ENCODE assay signal across 9 cellular contexts in genomic region chr16:19844945-19845641, GRCh38. TPM values are rescaled to one million over a fixed set of nuclear protein-coding genes. Genes with fewer than 3 reads are reported as not detected.
DNase-seq lines count a peak whose midpoint lies in the region; TF ChIP-seq lines count a peak whose summit lies in the region.
"Had no signal": no experiment of that assay in that cellular context is flagged by ENCODE, and none has a peak within 500 bp of the region (broad histone marks: within the 10 kb centered on the region; RNA-seq: fewer than 3 reads in every experiment).

No MANE protein-coding gene starts in this region.

- H3K79me2 ChIP-seq in hepatocyte, result no peaks in the 10 kb centered on the region

- H3K36me3 ChIP-seq in adrenal gland (replicated peaks in 1 of 2) (no peaks in the 10 kb centered on the region), hepatocyte (replicated peaks; ENCODE audit: insufficient read depth, low read depth) (no peaks in the 10 kb centered on the region)
- H3K36me3 ChIP-seq: ascending aorta had no signal

- H3K9me3 ChIP-seq in adrenal gland (replicated peaks in 1 of 3) (no peaks in the 10 kb centered on the region), hepatocyte (ENCODE audit: low read depth) (no peaks in the 10 kb centered on the region)
- H3K9me3 ChIP-seq: ascending aorta had no signal

- H3K27ac ChIP-seq in adrenal gland, result peak overlapping the region in 4 of 5 donors; percentile 41 to 84 (median 72)
- peak overlapping the region; percentile 38 for H3K27ac ChIP-seq in hepatocyte
- peak overlapping the region; percentile 27 for H3K27ac ChIP-seq in temporal lobe (ENCODE audit: low read depth, low read length)
- H3K27ac ChIP-seq: ascending aorta had no signal

- H2AFZ ChIP-seq in hepatocyte, result no peak overlapping the region

- no peak overlapping the region for H3K4me2 ChIP-seq in hepatocyte

- peak in 1 of 2 donors; percentile 39 for TF ChIP-seq POLR2A in adrenal gland (IDR thresholded peaks at IDR 0.05)

- H3K9me3 Mint-ChIP-seq in HFFc6, result no peaks in the 10 kb centered on the region

- in situ Hi-C loops in KBM-7 (cut with MboI; ENCODE audit: low pct_unique_long_range_greater_than_20kb, low sequenced_read_pairs), result no loop called here

- H3K27ac Mint-ChIP-seq in HFFc6, result peak overlapping the region; percentile 78

- peaks cover 30% of the 10 kb centered on the region for H3K4me1 Mint-ChIP-seq in HFFc6 (ENCODE audit: low read depth)

- intact Hi-C loops in adrenal gland (cut with DNase I), result no loop called here

- no peak for TF ChIP-seq CTCF in HFFc6 (IDR thresholded peaks at IDR 0.05)
- no peak for TF ChIP-seq CTCF in adrenal gland (IDR thresholded peaks at IDR 0.05)
- TF ChIP-seq CTCF in hepatocyte (IDR thresholded peaks at IDR 0.05; ENCODE audit: poor library complexity), result no peak

- no peak overlapping the region for H3K4me3 ChIP-seq in adrenal gland
- H3K4me3 ChIP-seq in hepatocyte, result no peak overlapping the region
- H3K4me3 ChIP-seq: ascending aorta had no signal

- H4K20me1 ChIP-seq in hepatocyte (ENCODE audit: insufficient read depth, poor library complexity, severe bottlenecking), result no peaks in the 10 kb centered on the region

- H3K27me3 ChIP-seq in adrenal gland (no peaks in the 10 kb centered on the region), hepatocyte (no peaks in the 10 kb centered on the region)
- H3K27me3 ChIP-seq: ascending aorta had no signal

- H3K4me3 Mint-ChIP-seq in HFFc6, result peak overlapping the region; percentile 34; the same call in 1 of the 2 replicates

- H3K27me3 Mint-ChIP-seq in HFFc6 (ENCODE audit: insufficient read depth), result peaks cover 1% of the 10 kb centered on the region; the same call in 1 of the 2 replicates

- DNase-seq in HFFc6 (peak; percentile 78), adrenal gland (peak in 6 of 7 donors; percentile 50 to 67 (median 62)), hepatocyte (ENCODE audit: low spot score) (peak; percentile 54), KBM-7 (no peak), NCI-H82 treated with DMSO at 0.1 percent for 48 hours (lab: John Stamatoyannopoulos, UW; ENCODE audit: unreplicated experiment) (no peak)
- no peak for DNase-seq in stimulated activated CD4-positive, alpha-beta T cell treated with anti-CD3 and anti-CD28 coated beads, Interleukin-12 subunit alpha, Interleukin-12 subunit beta, amount 100 ng/mL, for 4 hours
- DNase-seq: activated CD4-positive, alpha-beta T cell treated with anti-CD3 and anti-CD28 coated beads for 48 hours had no signal

- H3K9me2 ChIP-seq in hepatocyte (replicated peaks; ENCODE audit: insufficient read depth), result no peaks in the 10 kb centered on the region

- H3K36me3 Mint-ChIP-seq in HFFc6 (ENCODE audit: low read depth), result no peaks in the 10 kb centered on the region

- peaks cover 4% of the 10 kb centered on the region in 2 donors for H3K4me1 ChIP-seq in adrenal gland (replicated peaks in 1 of 2)
- H3K4me1 ChIP-seq in hepatocyte (ENCODE audit: insufficient read depth), result no peaks in the 10 kb centered on the region
- H3K4me1 ChIP-seq: ascending aorta had no signal

- 54 to 68% (median 62%) methylated on average over 11 of the region's 11 CpGs for WGBS in adrenal gland, 4 donors
- WGBS in hepatocyte (ENCODE audit: low lambda C conversion rate, missing lambda C conversion rate), result 74% methylated on average over 11 of the region's 11 CpGs

RNA-seq across cellular contexts. Expression of gene GPRC5B, which starts 39.6 kb away (rescaled TPM):
- total RNA-seq in HFFc6 (2021; fragmentation: NEBNext Ultra II Directional; extraction: Animal tissue kit (Norgen Biotek cat#: 25700)), result under 1 TPM; 0.14 to 0.48 (median 0.29) TPM
- total RNA-seq in adrenal gland, result 10 to 100 TPM; 13.8 to 26.4 (median 23.2) TPM
- 10 to 100 TPM; 10.2 to 16.2 (median 12.1) TPM for polyA plus RNA-seq in adrenal gland
- 34.1 and 36.2 TPM in 2 replicates for total RNA-seq in hepatocyte
- 63.4 and 73.1 TPM in 2 replicates for polyA plus RNA-seq in hepatocyte
- 37.9 TPM for total RNA-seq in temporal lobe

Comparison
In these comparisons a context has a peak if more than half of its experiments do, and no peak if none do; other contexts are left out.
1. DNase-seq: peak in HFFc6 (single experiment), adrenal gland (6 of 7) and hepatocyte (single experiment); none in KBM-7 (single experiment), NCI-H82 treated with DMSO at 0.1 percent for 48 hours (single experiment) and stimulated activated CD4-positive, alpha-beta T cell treated with anti-CD3 and anti-CD28 coated beads, Interleukin-12 subunit alpha, Interleukin-12 subunit beta, amount 100 ng/mL, for 4 hours (single experiment).
2. RNA of gene GPRC5B, which starts 39.6 kb away (total RNA-seq): 37.9 TPM in temporal lobe (single experiment), 34.1 to 36.2 TPM in hepatocyte and 13.8 to 26.4 TPM in adrenal gland; 0.14 to 0.48 TPM in HFFc6; every median in the first group is over 4 times any median in the second.
3. Peak in every context shown above with its lines, with median percentiles within 50 percentile points of each other: H3K27ac ChIP-seq.